Comparison of ENCODE assay signal across 2 cellular contexts in the genomic region with DNA sequence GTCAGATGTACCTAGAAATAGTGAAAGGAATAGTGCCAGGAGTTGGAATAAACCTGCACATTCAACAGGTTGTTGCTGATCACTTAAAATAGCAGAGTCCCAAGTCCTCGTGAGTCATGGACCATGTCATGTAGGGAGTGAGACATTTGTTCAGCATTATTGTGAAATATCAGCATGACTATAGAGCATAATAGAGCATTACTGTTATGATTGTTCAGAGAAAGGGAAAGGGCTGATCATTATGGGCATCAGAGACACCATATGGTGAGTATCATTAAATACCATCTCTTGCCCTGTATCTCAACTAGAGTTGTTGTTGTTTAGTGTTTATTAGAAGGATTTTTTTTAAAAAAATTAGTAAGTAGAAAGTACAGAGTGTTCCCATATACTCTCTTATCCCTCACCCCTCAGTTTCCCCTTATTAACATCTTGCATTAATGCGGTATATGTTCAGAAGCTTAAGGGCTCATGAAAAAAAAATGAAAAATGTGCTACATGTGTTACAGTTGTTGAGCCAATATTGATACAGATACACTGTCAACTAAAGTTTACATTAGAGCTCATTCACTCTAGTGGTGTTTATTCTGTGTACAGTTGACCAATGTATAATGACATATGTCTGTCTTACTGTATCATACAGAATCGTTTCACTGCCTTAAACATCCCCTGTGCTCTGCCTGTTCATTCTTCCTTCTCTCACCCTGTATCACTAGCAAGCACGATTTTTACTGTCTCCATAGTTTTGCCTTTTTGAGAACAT.
TF ChIP-seq lines count a peak whose summit lies in the region.

No MANE protein-coding gene starts in this region.

TF ChIP-seq in IMR-90, 13 proteins besides CTCF, POLR2A, EP300 and RAD21:
- peak; percentile 42; the same call in 1 of the 2 replicates for TF ChIP-seq FOS (IDR thresholded peaks at IDR 0.05; ENCODE audit: low read depth, low read length)
- no peak for TF ChIP-seq CHD1 (IDR thresholded peaks at IDR 0.05; ENCODE audit: low read depth, low read length)
- no peak for TF ChIP-seq SMC3 (IDR thresholded peaks at IDR 0.05; ENCODE audit: low read depth, low read length)
- peak; percentile 99 for TF ChIP-seq CEBPB (IDR thresholded peaks at IDR 0.05; ENCODE audit: low read depth, low read length)
TF ChIP-seq in IMR-90: peak in this region for 2.

TF ChIP-seq in WTC11, 78 proteins besides CTCF, POLR2A, EP300 and RAD21:
- no peak for TF ChIP-seq TCF7 (CRISPR knock-in tag; IDR thresholded peaks at IDR 0.05; ENCODE audit: low read depth)
- TF ChIP-seq ZNF416 (CRISPR knock-in tag; IDR thresholded peaks at IDR 0.05): no peak
- TF ChIP-seq, protein P1, sequence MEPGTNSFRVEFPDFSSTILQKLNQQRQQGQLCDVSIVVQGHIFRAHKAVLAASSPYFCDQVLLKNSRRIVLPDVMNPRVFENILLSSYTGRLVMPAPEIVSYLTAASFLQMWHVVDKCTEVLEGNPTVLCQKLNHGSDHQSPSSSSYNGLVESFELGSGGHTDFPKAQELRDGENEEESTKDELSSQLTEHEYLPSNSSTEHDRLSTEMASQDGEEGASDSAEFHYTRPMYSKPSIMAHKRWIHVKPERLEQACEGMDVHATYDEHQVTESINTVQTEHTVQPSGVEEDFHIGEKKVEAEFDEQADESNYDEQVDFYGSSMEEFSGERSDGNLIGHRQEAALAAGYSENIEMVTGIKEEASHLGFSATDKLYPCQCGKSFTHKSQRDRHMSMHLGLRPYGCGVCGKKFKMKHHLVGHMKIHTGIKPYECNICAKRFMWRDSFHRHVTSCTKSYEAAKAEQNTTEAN (CRISPR knock-in tag; IDR thresholded peaks at IDR 0.05): no peak
